In genomic region chr7:100148559-100149328, GRCh38 we compare ENCODE assay signal across 8 cellular contexts. TPM values are rescaled to one million over a fixed set of nuclear protein-coding genes. Genes with fewer than 3 reads are reported as not detected.
A peak's percentile ranks its signal among the peaks of the same experiment; 100 is the strongest.
DNase-seq lines count a peak whose midpoint lies in the region; ATAC-seq, FAIRE-seq and TF ChIP-seq lines count a peak whose summit lies in the region.

Gene LAMTOR4 (plus strand): TSS chr7:100148918. CDS start chr7:100148973, 55 bp downstream.

- in situ Hi-C loops in IMR-90 (cut with MboI; ENCODE audit: low sequenced_read_pairs), result no loop called here

- WGBS in IMR-90 (ENCODE audit: extremely low coverage in 2 of 2, insufficient read length in 1 of 2), 2 experiments, result 3% methylated on average over 7 of the region's 46 CpGs; no CpG with 5 or more reads in 1 of the 2 experiments

- no peak within 1 kb of the TSS for H2BK15ac ChIP-seq in IMR-90 (ENCODE audit: low read depth, low read length)

- peak within 1 kb of the TSS; percentile 70 for H3K18ac ChIP-seq in IMR-90 (ENCODE audit: low read depth, low read length)

- H3K27me3 ChIP-seq in IMR-90 (ENCODE audit: control insufficient read depth, insufficient read depth, low read length), result no peaks in the 10 kb centered on the region
- no peaks in the 10 kb centered on the region for H3K27me3 ChIP-seq in endothelial cell of umbilical vein (ENCODE audit: control insufficient read depth in 2 of 2, insufficient read depth in 2 of 2, low read length in 2 of 2)

- H3K36me3 ChIP-seq in IMR-90 (ENCODE audit: control insufficient read depth, insufficient read depth, low read length), result peaks cover 9% of the 10 kb centered on the region
- peaks cover 0 to under 1% of the 10 kb centered on the region in 2 experiments for H3K36me3 ChIP-seq in endothelial cell of umbilical vein (ENCODE audit: control insufficient read depth in 2 of 2, extremely low read depth in 1 of 2, insufficient read depth in 2 of 2, low read length in 2 of 2)

- H4K20me1 ChIP-seq in IMR-90 (ENCODE audit: insufficient read depth, low read length), result peaks cover 5% of the 10 kb centered on the region; the same call in 1 of the 2 replicates
- H4K20me1 ChIP-seq in endothelial cell of umbilical vein (replicated peaks; ENCODE audit: control insufficient read depth, extremely low read depth, insufficient read depth, low read length), result no peaks in the 10 kb centered on the region

- H2BK20ac ChIP-seq in IMR-90 (ENCODE audit: low read depth, low read length), result no peak within 1 kb of the TSS

- dilution Hi-C loops in IMR-90 (cut with HindIII; ENCODE audit: low sequenced_read_pairs, unreplicated experiment), result no loop called here
- dilution Hi-C loops in endothelial cell of umbilical vein (cut with MboI; ENCODE audit: extremely low pct_ligation_motif_present, low sequenced_read_pairs), result no loop called here

- BruUV-seq in IMR-90 (replicated peaks; lab: Mats Ljungman, UMichigan) (no TSS peak), endothelial cell of umbilical vein (replicated peaks; lab: Mats Ljungman, UMichigan) (no TSS peak)

- peak within 1 kb of the TSS; percentile 44; the same call in 1 of the 2 replicates for H2BK120ac ChIP-seq in IMR-90 (ENCODE audit: low read depth, low read length)

- POLR2A ChIA-PET in IMR-90 (lab: Charles Lee; ENCODE audit: unreplicated experiment) (interaction anchor here (0.5 to 0.6 kb wide), 3 partner anchors 8 to 45 kb away, joined by 3 to 6 read pairs (median 3); no protein-coding TSS in a partner anchor), endothelial cell of umbilical vein (lab: Charles Lee) (no interaction called here)

- TF ChIP-seq CTCF in IMR-90 (conservative IDR thresholded peaks at IDR 0.05; ENCODE audit: low read depth, low read length), result no peak
- no peak for TF ChIP-seq CTCF in endothelial cell of umbilical vein (IDR thresholded peaks at IDR 0.05; ENCODE audit: extremely low read depth in 1 of 2, insufficient read depth in 1 of 2, low read depth in 1 of 2, low read length in 2 of 2)

- CTCF ChIA-PET in IMR-90 (lab: Yijun Ruan, JAX), result interaction anchor here (0.8 to 1.0 kb wide), 2 partner anchors 8 to 16 kb away, joined by 3 read pairs; no protein-coding TSS in a partner anchor
- CTCF ChIA-PET in endothelial cell of umbilical vein (lab: Charles Lee), result interaction anchor here (0.8 to 2.2 kb wide), 8 partner anchors 9 to 68 kb away, joined by 3 to 8 read pairs (median 3); partner anchors contain the start of genes GAL3ST4 and TRAPPC14

- peak within 1 kb of the TSS; percentile 94 for H3K4ac ChIP-seq in IMR-90 (ENCODE audit: low read depth, low read length)

- peak within 1 kb of the TSS; percentile 47 for H3K56ac ChIP-seq in IMR-90 (ENCODE audit: extremely low read depth, insufficient read depth, low read length)

- peak within 1 kb of the TSS; percentile 86 for H3K27ac ChIP-seq in IMR-90 (ENCODE audit: insufficient read depth, low read length)
- H3K27ac ChIP-seq in endothelial cell of umbilical vein (ENCODE audit: insufficient read depth, low read depth, low read length), result peak within 1 kb of the TSS; percentile 22

- no peak for TF ChIP-seq RAD21 in IMR-90 (IDR thresholded peaks at IDR 0.05; ENCODE audit: low read length)

- ATAC-seq in GM21528 (IDR thresholded peaks at IDR 0.05; ENCODE audit: low FRiP score, unreplicated experiment) (peak; percentile 98), IMR-90 (ENCODE audit: low read depth) (peak; percentile 99)

- peak within 1 kb of the TSS; percentile 79 for H3K4me2 ChIP-seq in IMR-90 (ENCODE audit: low read depth, low read length)
- peak within 1 kb of the TSS; percentile 81 for H3K4me2 ChIP-seq in endothelial cell of umbilical vein (ENCODE audit: insufficient read depth, low read length)

- peak within 1 kb of the TSS; percentile 90 for H4K91ac ChIP-seq in IMR-90 (ENCODE audit: insufficient read depth, low read depth, low read length)

- intact Hi-C loops in IMR-90 (cut with micrococcal nuclease), result no loop called here
- intact Hi-C loops in endothelial cell of umbilical vein (cut with micrococcal nuclease), result loop anchor here (1.0 to 10.0 kb wide), 4 partner anchors 10 to 906 kb away; partner anchors contain the start of genes AP4M1, CNPY4, MCM7 and TAF6

- H4K5ac ChIP-seq in IMR-90 (ENCODE audit: low read depth, low read length), result peak within 1 kb of the TSS; percentile 71

- H2BK5ac ChIP-seq in IMR-90 (ENCODE audit: low read depth, low read length, poor library complexity, severe bottlenecking), result peak within 1 kb of the TSS; percentile 82

- no peak for TF ChIP-seq POLR2A in IMR-90 (IDR thresholded peaks at IDR 0.05; ENCODE audit: low read depth, low read length)
- peak; percentile 45 for TF ChIP-seq POLR2A in endothelial cell of umbilical vein (IDR thresholded peaks at IDR 0.05; ENCODE audit: low read depth, low read length)

- H3K4me1 ChIP-seq in IMR-90 (ENCODE audit: control insufficient read depth, insufficient read depth, low read length) (0 out of 2 replicates have a peak, but pooled peaks cover 2% of the 10 kb centered on the region), endothelial cell of umbilical vein (ENCODE audit: control insufficient read depth, extremely low read depth, insufficient read depth, low read length) (peaks cover 6% of the 10 kb centered on the region)

- peak within 1 kb of the TSS; percentile 91 for H3K14ac ChIP-seq in IMR-90 (replicated peaks; ENCODE audit: low read depth, low read length)

- peak within 1 kb of the TSS; percentile 76 for H2AK5ac ChIP-seq in IMR-90 (ENCODE audit: low read depth, low read length)

- peak within 1 kb of the TSS; percentile 94 for H2AFZ ChIP-seq in IMR-90 (replicated peaks; ENCODE audit: low read length, poor library complexity)
- peak within 1 kb of the TSS; percentile 82 for H2AFZ ChIP-seq in endothelial cell of umbilical vein (ENCODE audit: low read depth, low read length)

- H3K9me1 ChIP-seq in IMR-90 (ENCODE audit: insufficient read depth, low read length) (no peaks in the 10 kb centered on the region), endothelial cell of umbilical vein (replicated peaks; ENCODE audit: control insufficient read depth, extremely low read depth, insufficient read depth, low read length) (no peaks in the 10 kb centered on the region)

- peaks cover 13% of the 10 kb centered on the region for H3K79me2 ChIP-seq in endothelial cell of umbilical vein (ENCODE audit: control insufficient read depth, insufficient read depth, low read length)

- H3K23ac ChIP-seq in IMR-90 (ENCODE audit: low read depth, low read length), result peak within 1 kb of the TSS; percentile 90

- H3K79me1 ChIP-seq in IMR-90 (ENCODE audit: low read depth in 1 of 2, low read length in 2 of 2), result peaks cover 17 to 43% of the 10 kb centered on the region in 2 experiments

- peak within 1 kb of the TSS; percentile 80 to 99 for H4K8ac ChIP-seq in IMR-90 (ENCODE audit: low read depth in 2 of 2, low read length in 2 of 2)

- H2AK9ac ChIP-seq in IMR-90 (replicated peaks; ENCODE audit: low read depth, low read length, poor library complexity), result peak within 1 kb of the TSS; percentile 96

- peak; percentile 99 for FAIRE-seq in endothelial cell of umbilical vein (lab: Jason Lieb, UNC)

- peak; percentile 99 for DNase-seq in DMS 273 treated with DMSO at 0.1 percent for 48 hours (lab: John Stamatoyannopoulos, UW)
- DNase-seq in IMR-90, result peak; percentile 99
- DNase-seq in OCI-M1 (lab: John Stamatoyannopoulos, UW), result peak; percentile 100
- DNase-seq in activated T-cell treated with anti-CD3 and anti-CD28 coated beads for 24 hours (ENCODE audit: low read depth), result peak; percentile 97
- DNase-seq in endothelial cell of umbilical vein (ENCODE audit: low read depth, low spot score), result peak; percentile 99
- peak; percentile 98 for DNase-seq in middle frontal gyrus (ENCODE audit: extremely low spot score, low spot score)
- peak; percentile 95 to 97 for DNase-seq in stimulated activated CD8-positive, alpha-beta memory T cell treated with anti-CD3 and anti-CD28 coated beads, Interleukin-2, amount 100 ng/mL, for 48 hours (ENCODE audit: low read depth in 2 of 2)

- H3K9me3 ChIP-seq in IMR-90 (ENCODE audit: control insufficient read depth, insufficient read depth, low read length), result no peaks in the 10 kb centered on the region
- no peaks in the 10 kb centered on the region for H3K9me3 ChIP-seq in endothelial cell of umbilical vein (replicated peaks; ENCODE audit: control insufficient read depth, insufficient read depth, low read length)

- H3K4me3 ChIP-seq in IMR-90 (ENCODE audit: insufficient read depth, low read depth, low read length) (peak within 1 kb of the TSS; percentile 66), endothelial cell of umbilical vein (replicated peaks in 1 of 3; ENCODE audit: insufficient read depth in 1 of 3, low read depth in 1 of 3, low read length in 3 of 3) (peak within 1 kb of the TSS; percentile 70 to 82 (median 80))

- H3K9ac ChIP-seq in IMR-90 (ENCODE audit: low read depth, low read length) (peak within 1 kb of the TSS; percentile 90), endothelial cell of umbilical vein (replicated peaks; ENCODE audit: extremely low read depth, insufficient read depth, low read length) (peak within 1 kb of the TSS; percentile 79)

TF ChIP-seq in IMR-90, 13 proteins besides CTCF, POLR2A, EP300 and RAD21 (continues in another document):
- TF ChIP-seq CEBPB (IDR thresholded peaks at IDR 0.05; ENCODE audit: low read depth, low read length) (peak; percentile 93), MAZ (IDR thresholded peaks at IDR 0.05; ENCODE audit: borderline replicate concordance, low read depth, low read length) (peak; percentile 92)

TF ChIP-seq in endothelial cell of umbilical vein, 7 proteins besides CTCF, POLR2A, EP300 and RAD21 (continues in another document):
- TF ChIP-seq FOS (IDR thresholded peaks at IDR 0.05; ENCODE audit: borderline replicate concordance, insufficient read depth, low read length) (no peak), POLR2AphosphoS5 (IDR thresholded peaks at IDR 0.05; ENCODE audit: insufficient read depth, low read depth, low read length) (peak; percentile 54), JUN (IDR thresholded peaks at IDR 0.05; ENCODE audit: borderline replicate concordance, insufficient read depth, insufficient read length, low read depth) (no peak), MYC (IDR thresholded peaks at IDR 0.05; ENCODE audit: low read depth, low read length) (peak; percentile 20), EZH2 (IDR thresholded peaks at IDR 0.05; ENCODE audit: borderline replicate concordance, low read depth, low read length, severe bottlenecking) (no peak)

RNA-seq across cellular contexts. Expression of gene LAMTOR4, which starts in this region (rescaled TPM):
- total RNA-seq in IMR-90 (2012; rRNA removed) (131 and 134 TPM in 2 replicates), endothelial cell of umbilical vein (139 and 140 TPM in 2 replicates)
- polyA plus RNA-seq in IMR-90 (2012; rRNA removed) (268 and 289 TPM in 2 replicates), endothelial cell of umbilical vein (492 and 520 TPM in 2 replicates)
- polyA plus RNA-seq in IMR-90 (2012; cell fraction: cytosol; rRNA removed), result 524 and 774 TPM in 2 replicates
- polyA plus RNA-seq in IMR-90 (2012; cell fraction: nucleus; rRNA removed; ENCODE audit: low replicate concordance), result 184 and 232 TPM in 2 replicates
- 365 and 372 TPM in 2 replicates for polyA plus RNA-seq in endothelial cell of umbilical vein (2011; cell fraction: cytosol; rRNA removed)
- 129 and 144 TPM in 2 replicates for polyA plus RNA-seq in endothelial cell of umbilical vein (2011; cell fraction: nucleus; rRNA removed)
- 117 and 140 TPM in 2 replicates for polyA plus RNA-seq in endothelial cell of umbilical vein (2012)
- polyA minus RNA-seq in endothelial cell of umbilical vein, result 58.4 and 65.6 TPM in 2 replicates
- polyA minus RNA-seq in endothelial cell of umbilical vein (2011; cell fraction: cytosol; rRNA and poly(A)+ RNA removed), result 36.8 TPM
- 15.3 and 20.3 TPM in 2 replicates for polyA minus RNA-seq in endothelial cell of umbilical vein (2011; cell fraction: nucleus; rRNA and poly(A)+ RNA removed)

Comparison
In these comparisons a context has a peak if more than half of its experiments do, and no peak if none do; other contexts are left out.
1. Peak in every context shown above with its lines: DNase-seq, ATAC-seq, H3K4me3 ChIP-seq and H3K27ac ChIP-seq.